ENCODE assay signal across 30 cellular contexts in the genomic region with DNA sequence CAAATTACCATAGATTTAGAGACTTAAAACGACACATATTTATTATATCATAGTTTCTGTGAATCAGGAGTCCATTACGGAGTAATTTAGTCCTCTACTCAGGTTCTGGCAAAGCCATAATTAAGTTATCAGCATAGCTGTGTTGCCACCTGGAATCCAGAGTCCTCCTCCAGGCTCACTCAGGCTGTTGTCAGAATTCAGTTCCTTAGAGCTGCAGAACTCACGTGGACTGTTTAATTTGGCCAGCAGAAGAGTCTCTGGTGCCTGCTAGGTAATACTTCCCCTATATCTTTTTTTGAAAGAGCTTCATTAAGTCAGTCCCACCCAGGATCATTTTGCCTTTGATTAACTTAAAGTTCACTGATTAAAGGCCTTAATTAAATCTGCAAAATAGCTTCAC.
"Had no signal": no experiment of that assay in that cellular context is flagged by ENCODE, and none has a peak within 500 bp of the region (broad histone marks: within the 10 kb centered on the region; RNA-seq: fewer than 3 reads in every experiment).

No MANE protein-coding gene starts in this region.

- H3K36me3 ChIP-seq: adrenal gland, ascending aorta, brain microvascular endothelial cell, breast epithelium, cardiac muscle cell had no signal

- H3K27ac ChIP-seq: adrenal gland, ascending aorta, body of pancreas, brain microvascular endothelial cell, breast epithelium, cardiac muscle cell had no signal

- DNase-seq: activated effector memory CD4-positive, alpha-beta T cell treated with anti-CD3 and anti-CD28 coated beads, Interleukin-2, amount 50 U/mL, for 16 hours; activated effector memory CD4-positive, alpha-beta T cell treated with Interleukin-2 at 50 U/mL for 16 hours; activated gamma-delta T cell; activated gamma-delta T cell treated with Interleukin-2 at 50 U/mL for 16 hours; activated naive CD4-positive, alpha-beta T cell; activated naive CD4-positive, alpha-beta T cell treated with anti-CD3 and anti-CD28 coated beads for 36 hours; activated naive CD4-positive, alpha-beta T cell treated with anti-CD3 and anti-CD28 coated beads, Interleukin-2, amount 10 ng/mL, durations not matched to agents 7 days and 5 days; activated naive CD4-positive, alpha-beta T cell treated with anti-CD3 and anti-CD28 coated beads, Interleukin-2, amount 50 U/mL, for 16 hours; activated naive CD4-positive, alpha-beta T cell treated with Interleukin-2 at 50 U/mL for 16 hours; activated naive CD8-positive, alpha-beta T cell treated with anti-CD3 and anti-CD28 coated beads for 36 hours; activated naive CD8-positive, alpha-beta T cell treated with anti-CD3 and anti-CD28 coated beads, Interleukin-2, amount 10 ng/mL, durations not matched to agents 7 days and 5 days; activated naive CD8-positive, alpha-beta T cell treated with anti-CD3 and anti-CD28 coated beads, Interleukin-2, amount 50 U/mL, for 24 hours; activated T-cell treated with anti-CD3 and anti-CD28 coated beads, Interleukin-2, amount 50 U/mL, for 4 hours; activated T-cell treated with anti-CD3 and anti-CD28 coated beads, Interleukin-2, amount 50 U/mL, for 48 hours; activated T-cell treated with anti-CD3 and anti-CD28 coated beads, Interleukin-2, amount 50 U/mL, for 72 hours; adrenal gland; amniotic stem cell; amygdala; anterior cingulate cortex; aorta; body of pancreas; brain microvascular endothelial cell; caudate nucleus; central memory CD4-positive, alpha-beta T cell; cerebellar nuclear complex had no signal

- H3K4me3 ChIP-seq: adrenal gland, ascending aorta, body of pancreas, breast epithelium, cardiac muscle cell had no signal

- H3K4me1 ChIP-seq: adrenal gland, ascending aorta, body of pancreas, breast epithelium had no signal

- H3K9me3 ChIP-seq: adrenal gland, ascending aorta, body of pancreas, breast epithelium had no signal

- H3K27me3 ChIP-seq: adrenal gland, ascending aorta, body of pancreas, brain microvascular endothelial cell, breast epithelium, cardiac muscle cell had no signal

- ATAC-seq: activated naive CD4-positive, alpha-beta T cell treated with anti-CD3 and anti-CD28 coated beads, Interleukin-2, amount 50 U/mL, for 72 hours; activated naive CD8-positive, alpha-beta T cell treated with anti-CD3 and anti-CD28 coated beads, Interleukin-2, amount 50 U/mL, for 24 hours; activated T-cell treated with anti-CD3 and anti-CD28 coated beads, Interleukin-2, amount 50 U/mL, for 4 hours; activated T-cell treated with anti-CD3 and anti-CD28 coated beads, Interleukin-2, amount 50 U/mL, for 72 hours; activated T-helper 17 cell treated with anti-CD3 and anti-CD28 coated beads, Interleukin-2, amount 50 U/mL, for 72 hours; body of pancreas had no signal
